17 cellular contexts compared by ENCODE assay signal in genomic region chr14:91968280-91968679, GRCh38. TPM values are rescaled to one million over a fixed set of nuclear protein-coding genes. Genes with fewer than 3 reads are reported as not detected.
A peak's percentile ranks its signal among the peaks of the same experiment; 100 is the strongest.
DNase-seq lines count a peak whose midpoint lies in the region; ATAC-seq and TF ChIP-seq lines count a peak whose summit lies in the region.
"Had no signal": no experiment of that assay in that cellular context is flagged by ENCODE, and none has a peak within 500 bp of the region (broad histone marks: within the 10 kb centered on the region; RNA-seq: fewer than 3 reads in every experiment).

No MANE protein-coding gene starts in this region.

- H3K9me3 Mint-ChIP-seq in CD8-positive, alpha-beta memory T cell, result no peaks in the 10 kb centered on the region
- H3K9me3 Mint-ChIP-seq in activated naive CD4-positive, alpha-beta T cell treated with anti-CD3 and anti-CD28 coated beads, Interleukin-2, amount 10 ng/mL, durations not matched to agents 7 days and 5 days, result no peaks in the 10 kb centered on the region
- no peaks in the 10 kb centered on the region for H3K9me3 Mint-ChIP-seq in nephron
- H3K9me3 Mint-ChIP-seq in GM23338, result no peaks in the 10 kb centered on the region
- H3K9me3 Mint-ChIP-seq: brain, endodermal cell had no signal

- peak; percentile 10 to 73 (median 31) for DNase-seq in CD8-positive, alpha-beta memory T cell
- peak in 3 of 5 donors; percentile 19 to 43 (median 22) for DNase-seq in T-helper 1 cell
- peak; percentile 34 for DNase-seq in activated naive CD4-positive, alpha-beta T cell treated with anti-CD3 and anti-CD28 coated beads, Interleukin-2, amount 10 ng/mL, durations not matched to agents 7 days and 5 days
- no peak for DNase-seq in GM23338 (ENCODE audit: low spot score)
- DNase-seq: endodermal cell, foreskin keratinocyte, mucosa of descending colon, NCI-H1105, SK-N-SH, substantia nigra had no signal

- H3K27ac ChIP-seq in CD8-positive, alpha-beta memory T cell (ENCODE audit: low read depth, low read length), result no peak overlapping the region
- H3K27ac ChIP-seq in GM23338 (ENCODE audit: low read depth), result no peak overlapping the region
- H3K27ac ChIP-seq: foreskin keratinocyte had no signal

- ATAC-seq in GM19467 (IDR thresholded peaks at IDR 0.05; ENCODE audit: unreplicated experiment) (no peak), GM23338 (no peak), HG03469 (IDR thresholded peaks at IDR 0.05; ENCODE audit: unreplicated experiment) (no peak), GM21515 (IDR thresholded peaks at IDR 0.05; ENCODE audit: unreplicated experiment) (no peak)
- ATAC-seq: foreskin keratinocyte, HepG2, mucosa of descending colon had no signal

- H3K27ac Mint-ChIP-seq in CD8-positive, alpha-beta memory T cell, result peak overlapping the region in 7 of 8 donors; percentile 23 to 78 (median 50)
- no peak overlapping the region for H3K27ac Mint-ChIP-seq in activated naive CD4-positive, alpha-beta T cell treated with anti-CD3 and anti-CD28 coated beads, Interleukin-2, amount 10 ng/mL, durations not matched to agents 7 days and 5 days
- peak overlapping the region in 2 of 3 experiments; percentile 27 to 51 for H3K27ac Mint-ChIP-seq in nephron
- H3K27ac Mint-ChIP-seq in GM23338, result no peak overlapping the region
- H3K27ac Mint-ChIP-seq: brain, endodermal cell, progenitor cell of endocrine pancreas had no signal

- TF ChIP-seq CTCF in nephron (IDR thresholded peaks at IDR 0.05; ENCODE audit: unreplicated experiment in 3 of 3), result no peak
- no peak for TF ChIP-seq CTCF in GM23338 (conservative IDR thresholded peaks at IDR 0.05; ENCODE audit: low read depth in 2 of 2)

- no peaks in the 10 kb centered on the region for H3K9me3 ChIP-seq in CD8-positive, alpha-beta memory T cell (ENCODE audit: low read length)
- H3K9me3 ChIP-seq: mucosa of descending colon, SK-N-SH had no signal

- no peak overlapping the region for H2AFZ ChIP-seq in GM23338

- no peak overlapping the region for H3K4me3 ChIP-seq in CD8-positive, alpha-beta memory T cell (ENCODE audit: low read length)
- H3K4me3 ChIP-seq in GM23338, result no peak overlapping the region
- H3K4me3 ChIP-seq: mucosa of descending colon had no signal

- H3K36me3 ChIP-seq in CD8-positive, alpha-beta memory T cell (ENCODE audit: insufficient read depth, low read length), result peaks cover 29% of the 10 kb centered on the region
- peaks cover 9% of the 10 kb centered on the region; the same call in 1 of the 2 replicates for H3K36me3 ChIP-seq in GM23338 (ENCODE audit: insufficient read depth)

- no peaks in the 10 kb centered on the region for H3K9me2 ChIP-seq in GM23338 (ENCODE audit: insufficient read depth)
- H3K9me2 ChIP-seq: SK-N-SH had no signal

- no peaks in the 10 kb centered on the region for H3K27me3 Mint-ChIP-seq in CD8-positive, alpha-beta memory T cell
- H3K27me3 Mint-ChIP-seq in activated naive CD4-positive, alpha-beta T cell treated with anti-CD3 and anti-CD28 coated beads, Interleukin-2, amount 10 ng/mL, durations not matched to agents 7 days and 5 days, result no peaks in the 10 kb centered on the region
- H3K27me3 Mint-ChIP-seq in nephron (ENCODE audit: low read depth), result no peaks in the 10 kb centered on the region
- H3K27me3 Mint-ChIP-seq in GM23338 (ENCODE audit: insufficient read depth, low read depth, poor library complexity), result no peaks in the 10 kb centered on the region
- H3K27me3 Mint-ChIP-seq: brain, progenitor cell of endocrine pancreas had no signal

- no peaks in the 10 kb centered on the region for H3K27me3 ChIP-seq in CD8-positive, alpha-beta memory T cell (ENCODE audit: insufficient read depth, low read length, poor library complexity, severe bottlenecking)
- H3K27me3 ChIP-seq in GM23338 (ENCODE audit: insufficient read depth), result no peaks in the 10 kb centered on the region
- H3K27me3 ChIP-seq: foreskin keratinocyte had no signal

- H3K4me3 Mint-ChIP-seq in CD8-positive, alpha-beta memory T cell, result peak overlapping the region in 3 of 7 donors; percentile 6 to 13 (median 9)
- H3K4me3 Mint-ChIP-seq in activated naive CD4-positive, alpha-beta T cell treated with anti-CD3 and anti-CD28 coated beads, Interleukin-2, amount 10 ng/mL, durations not matched to agents 7 days and 5 days, result no peak overlapping the region
- H3K4me3 Mint-ChIP-seq in nephron (no peak overlapping the region), GM23338 (no peak overlapping the region)
- H3K4me3 Mint-ChIP-seq: brain, endodermal cell had no signal

- CTCF ChIA-PET in CD8-positive, alpha-beta memory T cell (lab: Charles Lee), result no interaction called here
- CTCF ChIA-PET in activated naive CD4-positive, alpha-beta T cell treated with anti-CD3 and anti-CD28 coated beads, Interleukin-2, amount 10 ng/mL, durations not matched to agents 7 days and 5 days (lab: Charles Lee), result no interaction called here

- POLR2A ChIA-PET in CD8-positive, alpha-beta memory T cell (lab: Charles Lee), result no interaction called here

- H3K4me2 ChIP-seq in GM23338, result no peak overlapping the region
- H3K4me2 ChIP-seq: SK-N-SH had no signal

- peaks cover 11% of the 10 kb centered on the region for H3K4me1 ChIP-seq in CD8-positive, alpha-beta memory T cell (ENCODE audit: insufficient read depth, low read length)
- no peaks in the 10 kb centered on the region for H3K4me1 ChIP-seq in GM23338 (ENCODE audit: insufficient read depth)
- H3K4me1 ChIP-seq: foreskin keratinocyte had no signal

- H3F3A ChIP-seq in GM23338 (replicated peaks; ENCODE audit: low read depth), result no peaks in the 10 kb centered on the region

- no peaks in the 10 kb centered on the region for H4K20me1 ChIP-seq in GM23338 (replicated peaks; ENCODE audit: insufficient read depth)

- H3K79me2 ChIP-seq in GM23338 (replicated peaks; ENCODE audit: insufficient read depth), result no peaks in the 10 kb centered on the region

- H3K4me1 Mint-ChIP-seq in CD8-positive, alpha-beta memory T cell, result peaks cover 11 to 23% (median 13%) of the 10 kb centered on the region in 3 donors
- H3K4me1 Mint-ChIP-seq in activated naive CD4-positive, alpha-beta T cell treated with anti-CD3 and anti-CD28 coated beads, Interleukin-2, amount 10 ng/mL, durations not matched to agents 7 days and 5 days, result peaks cover 5% of the 10 kb centered on the region
- peaks cover 10% of the 10 kb centered on the region for H3K4me1 Mint-ChIP-seq in nephron
- peaks cover 8% of the 10 kb centered on the region; the same call in 2 of the 3 replicates for H3K4me1 Mint-ChIP-seq in GM23338
- H3K4me1 Mint-ChIP-seq: brain had no signal

- peaks cover 0 to 44% (median 11%) of the 10 kb centered on the region in 3 donors for H3K36me3 Mint-ChIP-seq in CD8-positive, alpha-beta memory T cell
- H3K36me3 Mint-ChIP-seq in activated naive CD4-positive, alpha-beta T cell treated with anti-CD3 and anti-CD28 coated beads, Interleukin-2, amount 10 ng/mL, durations not matched to agents 7 days and 5 days, result peaks cover 23% of the 10 kb centered on the region
- H3K36me3 Mint-ChIP-seq in nephron (ENCODE audit: low read depth) (peaks cover 38% of the 10 kb centered on the region), GM23338 (ENCODE audit: low read depth) (peaks cover 7% of the 10 kb centered on the region; the same call in 2 of the 3 replicates)

TF ChIP-seq in GM23338, 12 proteins besides CTCF, POLR2A, EP300 and RAD21 (continues in another document):
- no peak for TF ChIP-seq REST (IDR thresholded peaks at IDR 0.05; ENCODE audit: unreplicated experiment)
- no peak for TF ChIP-seq POLR2AphosphoS5 (IDR thresholded peaks at IDR 0.05; ENCODE audit: low read depth)
- TF ChIP-seq EZH2phosphoT487 (IDR thresholded peaks at IDR 0.05; ENCODE audit: unreplicated experiment), result no peak
- TF ChIP-seq EZH2 (IDR thresholded peaks at IDR 0.05; ENCODE audit: low read depth, unreplicated experiment), result no peak
- no peak for TF ChIP-seq ZNF331 (CRISPR knock-in tag; IDR thresholded peaks at IDR 0.05; ENCODE audit: low read depth)
- TF ChIP-seq JUNB (IDR thresholded peaks at IDR 0.05; ENCODE audit: unreplicated experiment), result no peak
- no peak for TF ChIP-seq STAT1 (IDR thresholded peaks at IDR 0.05; ENCODE audit: unreplicated experiment)

RNA-seq across cellular contexts. Expression of gene FBLN5, which starts 20.8 kb away (rescaled TPM):
- under 1 TPM; 0.82 to 0.96 TPM for total RNA-seq in CD8-positive, alpha-beta memory T cell
- polyA plus RNA-seq in CD8-positive, alpha-beta memory T cell, result 12.1 TPM
- 2.0 and 4.9 TPM in 2 replicates for total RNA-seq in GM23338 (2014; rRNA removed; shearing (Covaris generic))
- 4.3 and 6.0 TPM in 2 replicates for polyA plus RNA-seq in GM23338 (2016; fragmentation: Nextera tagmentation; extraction: Ambion mirVana)

Comparison
In these comparisons a context has a peak if more than half of its experiments do, and no peak if none do; other contexts are left out.
1. H3K27ac Mint-ChIP-seq: peak in CD8-positive, alpha-beta memory T cell (7 of 8) and nephron (2 of 3); none in activated naive CD4-positive, alpha-beta T cell treated with anti-CD3 and anti-CD28 coated beads, Interleukin-2, amount 10 ng/mL, durations not matched to agents 7 days and 5 days (single experiment) and GM23338 (single experiment).